Comparison of ENCODE assay signal across 10 cellular contexts in genomic region chr3:98038876-98039275, GRCh38. TPM values are rescaled to one million over a fixed set of nuclear protein-coding genes. Genes with fewer than 3 reads are reported as not detected.
DNase-seq lines count a peak whose midpoint lies in the region; ATAC-seq lines count a peak whose summit lies in the region.
"Had no signal": no experiment of that assay in that cellular context is flagged by ENCODE, and none has a peak within 500 bp of the region (broad histone marks: within the 10 kb centered on the region; RNA-seq: fewer than 3 reads in every experiment).

No MANE protein-coding gene starts in this region.

- no peaks in the 10 kb centered on the region for H3K9me3 ChIP-seq in neuron (ENCODE audit: low read length)

- intact Hi-C loops in activated CD4-positive, alpha-beta T cell treated with anti-CD3 and anti-CD28 coated beads for 36 hours (cut with DNase I, micrococcal nuclease): loop anchor here (1.0 to 5.0 kb wide), 11 partner anchors 146 to 863 kb away; partner anchors contain the start of genes CPOX (in 2 of the 2), CLDND1 (in 1 of the 2) and DCBLD2 (in 1 of the 2)

- CTCF ChIA-PET in activated CD4-positive, alpha-beta T cell treated with anti-CD3 and anti-CD28 coated beads for 36 hours (lab: Charles Lee): interaction anchor here (0.6 to 7.0 kb wide), 19 partner anchors 12 to 777 kb away, joined by 3 to 55 read pairs (median 4); no protein-coding TSS in a partner anchor
- CTCF ChIA-PET in activated CD8-positive, alpha-beta T cell treated with anti-CD3 and anti-CD28 coated beads, Interleukin-2, amount 10 ng/mL, durations not matched to agents 7 days and 5 days (lab: Charles Lee): interaction anchor here (0.6 to 5.5 kb wide), 29 partner anchors 8 to 1135 kb away, joined by 3 to 50 read pairs (median 5); partner anchors contain the start of genes CPOX, CRYBG3 and DCBLD2

- peak overlapping the region; percentile 97 for H3K27ac Mint-ChIP-seq in activated CD4-positive, alpha-beta T cell treated with anti-CD3 and anti-CD28 coated beads for 36 hours
- H3K27ac Mint-ChIP-seq in activated CD8-positive, alpha-beta T cell treated with anti-CD3 and anti-CD28 coated beads, Interleukin-2, amount 10 ng/mL, durations not matched to agents 7 days and 5 days: peak overlapping the region; percentile 9

- no peaks in the 10 kb centered on the region for H3K4me1 ChIP-seq in neuron (ENCODE audit: insufficient read depth, low read length)

- H3K4me3 ChIP-seq in neuron (ENCODE audit: low read length): no peak overlapping the region

- ATAC-seq in activated CD4-positive, alpha-beta T cell treated with anti-CD3 and anti-CD28 coated beads for 36 hours: peak; percentile 72
- peak; percentile 4 for ATAC-seq in HG02884 (IDR thresholded peaks at IDR 0.05; ENCODE audit: unreplicated experiment)
- ATAC-seq in activated CD8-positive, alpha-beta T cell treated with anti-CD3 and anti-CD28 coated beads, Interleukin-2, amount 10 ng/mL, durations not matched to agents 7 days and 5 days: peak; percentile 5

- no peaks in the 10 kb centered on the region for H3K36me3 Mint-ChIP-seq in activated CD4-positive, alpha-beta T cell treated with anti-CD3 and anti-CD28 coated beads for 36 hours (ENCODE audit: low read depth)
- H3K36me3 Mint-ChIP-seq in activated CD8-positive, alpha-beta T cell treated with anti-CD3 and anti-CD28 coated beads, Interleukin-2, amount 10 ng/mL, durations not matched to agents 7 days and 5 days (ENCODE audit: low read depth): peaks cover 2% of the 10 kb centered on the region

- H3K4me3 Mint-ChIP-seq in activated CD4-positive, alpha-beta T cell treated with anti-CD3 and anti-CD28 coated beads for 36 hours: no peak overlapping the region
- no peak overlapping the region for H3K4me3 Mint-ChIP-seq in activated CD8-positive, alpha-beta T cell treated with anti-CD3 and anti-CD28 coated beads, Interleukin-2, amount 10 ng/mL, durations not matched to agents 7 days and 5 days

- POLR2A ChIA-PET in activated CD4-positive, alpha-beta T cell treated with anti-CD3 and anti-CD28 coated beads for 36 hours (lab: Charles Lee): no interaction called here
- POLR2A ChIA-PET in activated CD8-positive, alpha-beta T cell treated with anti-CD3 and anti-CD28 coated beads, Interleukin-2, amount 10 ng/mL, durations not matched to agents 7 days and 5 days (lab: Charles Lee): no interaction called here

- H3K27me3 Mint-ChIP-seq in activated CD4-positive, alpha-beta T cell treated with anti-CD3 and anti-CD28 coated beads for 36 hours: peaks cover 7% of the 10 kb centered on the region
- peaks cover 38% of the 10 kb centered on the region for H3K27me3 Mint-ChIP-seq in activated CD8-positive, alpha-beta T cell treated with anti-CD3 and anti-CD28 coated beads, Interleukin-2, amount 10 ng/mL, durations not matched to agents 7 days and 5 days (ENCODE audit: low read depth)

- peaks cover 2% of the 10 kb centered on the region for H3K9me3 Mint-ChIP-seq in activated CD4-positive, alpha-beta T cell treated with anti-CD3 and anti-CD28 coated beads for 36 hours (ENCODE audit: low read depth)
- peaks cover 6% of the 10 kb centered on the region for H3K9me3 Mint-ChIP-seq in activated CD8-positive, alpha-beta T cell treated with anti-CD3 and anti-CD28 coated beads, Interleukin-2, amount 10 ng/mL, durations not matched to agents 7 days and 5 days (ENCODE audit: insufficient read depth)

- peaks cover 12% of the 10 kb centered on the region for H3K4me1 Mint-ChIP-seq in activated CD4-positive, alpha-beta T cell treated with anti-CD3 and anti-CD28 coated beads for 36 hours
- H3K4me1 Mint-ChIP-seq in activated CD8-positive, alpha-beta T cell treated with anti-CD3 and anti-CD28 coated beads, Interleukin-2, amount 10 ng/mL, durations not matched to agents 7 days and 5 days (ENCODE audit: low read depth): peaks cover 9% of the 10 kb centered on the region

- no peak for DNase-seq in activated CD4-positive, alpha-beta T cell treated with anti-CD3 and anti-CD28 coated beads for 36 hours
- DNase-seq in activated CD4-positive, alpha-beta T cell treated with anti-CD3 and anti-CD28 coated beads, Interleukin-2, amount 50 U/mL, for 4 hours: no peak
- no peak for DNase-seq in activated CD8-positive, alpha-beta T cell treated with anti-CD3 and anti-CD28 coated beads, Interleukin-2, amount 10 ng/mL, durations not matched to agents 7 days and 5 days
- DNase-seq in amygdala (lab: John Stamatoyannopoulos, UW) (no peak), NCI-H226 (no peak), hypothalamus (lab: John Stamatoyannopoulos, UW) (no peak)

- peak overlapping the region; percentile 60 for H2AFZ ChIP-seq in neuron (ENCODE audit: low read depth, low read length)

- no peaks in the 10 kb centered on the region for H3K36me3 ChIP-seq in neuron (ENCODE audit: insufficient read depth, low read length)

- H3K27me3 ChIP-seq in neuron (ENCODE audit: insufficient read depth, low read length): peaks cover 11% of the 10 kb centered on the region

RNA-seq across cellular contexts. Expression of gene GABRR3, which starts 3.8 kb away (rescaled TPM):
- total RNA-seq in activated CD4-positive, alpha-beta T cell treated with anti-CD3 and anti-CD28 coated beads for 36 hours: not detected
- not detected for total RNA-seq in activated CD8-positive, alpha-beta T cell treated with anti-CD3 and anti-CD28 coated beads, Interleukin-2, amount 10 ng/mL, durations not matched to agents 7 days and 5 days
- total RNA-seq: activated CD8-positive, alpha-beta memory T cell treated with anti-CD3 and anti-CD28 coated beads for 36 hours; renal cortical epithelial cell had no signal

RNA-seq across cellular contexts. Expression of gene OR5AC2, which starts 48.1 kb away (rescaled TPM):
- not detected for total RNA-seq in activated CD4-positive, alpha-beta T cell treated with anti-CD3 and anti-CD28 coated beads for 36 hours
- total RNA-seq in activated CD8-positive, alpha-beta T cell treated with anti-CD3 and anti-CD28 coated beads, Interleukin-2, amount 10 ng/mL, durations not matched to agents 7 days and 5 days: not detected
- total RNA-seq: activated CD8-positive, alpha-beta memory T cell treated with anti-CD3 and anti-CD28 coated beads for 36 hours; renal cortical epithelial cell had no signal

Comparison
In these comparisons a context has a peak if more than half of its experiments do, and no peak if none do; other contexts are left out.
1. ATAC-seq: peak in every context shown above with its lines; median percentile 72 in activated CD4-positive, alpha-beta T cell treated with anti-CD3 and anti-CD28 coated beads for 36 hours; 5 in activated CD8-positive, alpha-beta T cell treated with anti-CD3 and anti-CD28 coated beads, Interleukin-2, amount 10 ng/mL, durations not matched to agents 7 days and 5 days; 4 in HG02884.